Comparison of ENCODE assay signal across 21 cellular contexts in the genomic region with DNA sequence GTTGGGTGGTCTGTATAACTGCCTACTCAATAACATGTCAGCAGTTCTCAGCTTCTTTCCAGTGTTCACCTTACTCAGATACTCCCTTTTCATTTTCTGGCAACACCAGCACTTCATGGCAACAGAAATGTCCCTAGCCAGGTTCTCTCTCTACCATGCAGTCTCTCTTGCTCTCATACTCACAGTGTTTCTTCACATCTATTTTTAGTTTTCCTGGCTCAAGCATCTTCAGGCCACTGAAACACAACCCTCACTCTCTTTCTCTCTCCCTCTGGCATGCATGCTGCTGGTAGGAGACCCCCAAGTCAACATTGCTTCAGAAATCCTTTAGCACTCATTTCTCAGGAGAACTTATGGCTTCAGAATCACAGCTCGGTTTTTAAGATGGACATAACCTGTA. TPM values are rescaled to one million over a fixed set of nuclear protein-coding genes. Genes with fewer than 3 reads are reported as not detected.
DNase-seq lines count a peak whose midpoint lies in the region; ATAC-seq and TF ChIP-seq lines count a peak whose summit lies in the region.
"Had no signal": no experiment of that assay in that cellular context is flagged by ENCODE, and none has a peak within 500 bp of the region (broad histone marks: within the 10 kb centered on the region; RNA-seq: fewer than 3 reads in every experiment).

A gene (plus strand): TSS at position 253 of the 400 bp plus-strand sequence. CDS start 305 bp downstream, outside the sequence.

- H3K4me1 ChIP-seq in cardiac muscle cell (ENCODE audit: low read depth) (peaks cover 55% of the 10 kb centered on the region), lung (ENCODE audit: control insufficient read depth in 2 of 2, insufficient read depth in 2 of 2, low read length in 2 of 2) (peaks cover 0 to 1% of the 10 kb centered on the region in 2 donors), thoracic aorta (ENCODE audit: control insufficient read depth in 1 of 2, low read depth in 2 of 2) (no peaks in the 10 kb centered on the region)
- H3K4me1 ChIP-seq: Caco-2, esophagus muscularis mucosa, right lobe of liver had no signal

- H3K9me3 ChIP-seq in cardiac muscle cell (ENCODE audit: low read depth) = no peaks in the 10 kb centered on the region
- H3K9me3 ChIP-seq in lung (ENCODE audit: control insufficient read depth in 2 of 2, insufficient read depth in 1 of 2, low read length in 1 of 2) = no peaks in the 10 kb centered on the region
- H3K9me3 ChIP-seq in thoracic aorta = no peaks in the 10 kb centered on the region
- H3K9me3 ChIP-seq: Caco-2, esophagus muscularis mucosa, right lobe of liver had no signal

- H3K4me3 ChIP-seq in cardiac muscle cell = peak within 1 kb of the TSS; percentile 15
- no peak within 1 kb of the TSS for H3K4me3 ChIP-seq in lung
- H3K4me3 ChIP-seq in thoracic aorta = no peak within 1 kb of the TSS
- H3K4me3 ChIP-seq: esophagus muscularis mucosa, PC-9, right lobe of liver had no signal

- no peaks in the 10 kb centered on the region for H3K36me3 ChIP-seq in cardiac muscle cell
- peaks cover 5 to 17% of the 10 kb centered on the region in 2 donors for H3K36me3 ChIP-seq in lung (ENCODE audit: control insufficient read depth in 2 of 2, insufficient read depth in 2 of 2, low read length in 2 of 2)
- no peaks in the 10 kb centered on the region for H3K36me3 ChIP-seq in thoracic aorta

- H3K27me3 ChIP-seq in cardiac muscle cell = no peaks in the 10 kb centered on the region
- H3K27me3 ChIP-seq in lung (ENCODE audit: control insufficient read depth, insufficient read depth) = no peaks in the 10 kb centered on the region
- H3K27me3 ChIP-seq in thoracic aorta (replicated peaks; ENCODE audit: insufficient read depth) = no peaks in the 10 kb centered on the region
- H3K27me3 ChIP-seq: esophagus muscularis mucosa, right lobe of liver had no signal

- WGBS in lung, 2 donors = 69 to 84% methylated on average over 1 of the region's 1 CpG

- H3K27ac ChIP-seq in cardiac muscle cell (peak within 1 kb of the TSS; percentile 77), lung (ENCODE audit: low read depth in 1 of 2, low read length in 1 of 2) (no peak within 1 kb of the TSS), thoracic aorta (no peak within 1 kb of the TSS)
- H3K27ac ChIP-seq: esophagus muscularis mucosa, PC-9, right lobe of liver had no signal

- ATAC-seq in lung (ENCODE audit: insufficient read depth, low FRiP score) = no peak
- ATAC-seq in thoracic aorta (ENCODE audit: insufficient number of reproducible peaks, low FRiP score, low read depth) = no peak
- no peak for ATAC-seq in HG03342 (IDR thresholded peaks at IDR 0.05; ENCODE audit: unreplicated experiment)
- ATAC-seq in GM21619 (IDR thresholded peaks at IDR 0.05; ENCODE audit: unreplicated experiment) = no peak
- ATAC-seq in HG03457 (IDR thresholded peaks at IDR 0.05; ENCODE audit: unreplicated experiment) = no peak
- ATAC-seq: HepG2, right lobe of liver had no signal

- DNase-seq in SKM-1 (lab: John Stamatoyannopoulos, UW; ENCODE audit: unreplicated experiment) = peak; percentile 27
- peak in 1 of 2 donors; percentile 35 for DNase-seq in cardiac muscle cell (ENCODE audit: low read depth in 1 of 2, low spot score in 1 of 2)
- no peak for DNase-seq in lung (ENCODE audit: low spot score)
- no peak for DNase-seq in thoracic aorta (ENCODE audit: low spot score)
- no peak for DNase-seq in MV-4-11 (lab: John Stamatoyannopoulos, UW)
- DNase-seq: activated CD4-positive, alpha-beta memory T cell treated with anti-CD3 and anti-CD28 coated beads for 36 hours; activated naive CD8-positive, alpha-beta T cell treated with anti-CD3 and anti-CD28 coated beads for 36 hours; Caco-2; effector CD4-positive, alpha-beta T cell; glutamatergic neuron; NCI-H187; NCI-H526; nucleus accumbens; PC-9; right lobe of liver; stimulated activated CD4-positive, alpha-beta T cell treated with anti-CD3 and anti-CD28 coated beads, Interleukin-2, amount 100 ng/mL, for 48 hours had no signal

- TF ChIP-seq CTCF in cardiac muscle cell (IDR thresholded peaks at IDR 0.05; ENCODE audit: low read depth, low read length) = no peak
- no peak for TF ChIP-seq CTCF in lung (IDR thresholded peaks at IDR 0.05; ENCODE audit: control extremely low read depth, extremely low read depth)
- TF ChIP-seq CTCF in thoracic aorta (IDR thresholded peaks at IDR 0.05) = no peak

RNA-seq across cellular contexts. Expression of the gene that starts here (rescaled TPM):
- total RNA-seq in cardiac muscle cell = 37.9 and 88.3 TPM in 2 replicates
- 47.0 and 79.7 TPM in 2 replicates for polyA plus RNA-seq in cardiac muscle cell
- 10 to 100 TPM; 20.9 to 28.4 TPM for total RNA-seq in lung
- 10 to 100 TPM; 12.1 to 56.6 TPM for polyA plus RNA-seq in lung
- total RNA-seq in thoracic aorta = 10 to 100 TPM; 19.8 to 37.0 TPM
